In genomic region chr17:4536259-4536741, GRCh38 we compare ENCODE assay signal across 10 cellular contexts. TPM values are rescaled to one million over a fixed set of nuclear protein-coding genes. Genes with fewer than 3 reads are reported as not detected.
A peak's percentile ranks its signal among the peaks of the same experiment; 100 is the strongest.
DNase-seq lines count a peak whose midpoint lies in the region; ATAC-seq and TF ChIP-seq lines count a peak whose summit lies in the region.
"Had no signal": no experiment of that assay in that cellular context is flagged by ENCODE, and none has a peak within 500 bp of the region (broad histone marks: within the 10 kb centered on the region; RNA-seq: fewer than 3 reads in every experiment).

No MANE protein-coding gene starts in this region.

- H3K27me3 ChIP-seq in A673 (replicated peaks; ENCODE audit: insufficient read depth, low read depth, low read length, poor library complexity) = no peaks in the 10 kb centered on the region
- peaks cover 32% of the 10 kb centered on the region for H3K27me3 ChIP-seq in HUES48 (ENCODE audit: control insufficient read depth, insufficient read depth, low read length)
- peaks cover 0 to 22% (median 0%) of the 10 kb centered on the region in 4 donors for H3K27me3 ChIP-seq in esophagus muscularis mucosa

- TF ChIP-seq POLR2A in esophagus muscularis mucosa (IDR thresholded peaks at IDR 0.05; ENCODE audit: low read depth) = no peak

- H3K27ac ChIP-seq in A673 (ENCODE audit: low read depth, low read length, poor library complexity, severe bottlenecking) (no peak overlapping the region), HUES48 (ENCODE audit: low read depth, low read length) (no peak overlapping the region), esophagus muscularis mucosa (replicated peaks in 1 of 4) (peak overlapping the region; percentile 52 to 76 (median 70))

- POLR2A ChIA-PET in A673 (lab: Charles Lee; ENCODE audit: low non-redundant PET) = interaction anchor here (0.5 kb wide), 1 partner anchor 450 kb away, joined by 3 read pairs; no protein-coding TSS in a partner anchor

- CTCF ChIA-PET in A673 (lab: Charles Lee) = no interaction called here

- H3K4me1 ChIP-seq in A673 (ENCODE audit: insufficient read depth, low read length, poor library complexity, severe bottlenecking) (peaks cover 7% of the 10 kb centered on the region), HUES48 (ENCODE audit: control insufficient read depth, insufficient read depth, low read length) (peaks cover 15% of the 10 kb centered on the region), esophagus muscularis mucosa (peaks cover 80 to 97% (median 89%) of the 10 kb centered on the region in 4 donors)

- H3K4me3 ChIP-seq in A673 (ENCODE audit: low read depth, low read length, poor library complexity, severe bottlenecking) = no peak overlapping the region
- H3K4me3 ChIP-seq in HUES48 (ENCODE audit: low read depth, low read length) = peak overlapping the region; percentile 49
- peak overlapping the region in 3 of 4 donors; percentile 9 to 29 (median 15) for H3K4me3 ChIP-seq in esophagus muscularis mucosa

- peaks cover 35% of the 10 kb centered on the region for H3K36me3 ChIP-seq in A673 (ENCODE audit: insufficient read depth, low read length, poor library complexity, severe bottlenecking)
- peaks cover 40% of the 10 kb centered on the region for H3K36me3 ChIP-seq in HUES48 (ENCODE audit: control insufficient read depth, insufficient read depth, low read length)
- H3K36me3 ChIP-seq in esophagus muscularis mucosa = peaks cover 16 to 43% (median 33%) of the 10 kb centered on the region in 4 donors

- TF ChIP-seq CTCF in A673 (conservative IDR thresholded peaks at IDR 0.05; ENCODE audit: low read depth, low read length) = no peak
- TF ChIP-seq CTCF in esophagus muscularis mucosa (IDR thresholded peaks at IDR 0.05) = no peak

- no peak overlapping the region for H3K9ac ChIP-seq in HUES48 (ENCODE audit: low read depth, low read length)

- DNase-seq in A673 (ENCODE audit: low spot score) (peak; percentile 21), esophagus muscularis mucosa (ENCODE audit: extremely low spot score) (no peak), midbrain (lab: John Stamatoyannopoulos, UW) (peak; percentile 36), NCI-H1048 (lab: John Stamatoyannopoulos, UW) (no peak)
- DNase-seq in effector CD8-positive, alpha-beta T cell (lab: John Stamatoyannopoulos, UW) = no peak
- DNase-seq: T-cell had no signal

- 16% methylated on average over 7 of the region's 19 CpGs for WGBS in esophagus muscularis mucosa

- ATAC-seq in HG02571 (IDR thresholded peaks at IDR 0.05; ENCODE audit: unreplicated experiment) (no peak), HG02970 (IDR thresholded peaks at IDR 0.05; ENCODE audit: low FRiP score, unreplicated experiment) (no peak)

- BruUV-seq in A673 (replicated peaks; lab: Mats Ljungman, UMichigan) = no TSS peak

- intact Hi-C loops in A673 (cut with micrococcal nuclease; ENCODE audit: unreplicated experiment) (no loop called here), esophagus muscularis mucosa (cut with DNase I) (no loop called here)

- no peak for TF ChIP-seq EP300 in esophagus muscularis mucosa (IDR thresholded peaks at IDR 0.05)

- H3K9me3 ChIP-seq in A673 (ENCODE audit: low read depth, low read length, poor library complexity, severe bottlenecking) (no peaks in the 10 kb centered on the region), HUES48 (ENCODE audit: control insufficient read depth, insufficient read depth, low read length) (no peaks in the 10 kb centered on the region), esophagus muscularis mucosa (no peaks in the 10 kb centered on the region)

RNA-seq across cellular contexts. Expression of gene MYBBP1A, which starts 18.9 kb away (rescaled TPM):
- total RNA-seq in A673 (2021) (163 and 177 TPM in 2 replicates), esophagus muscularis mucosa (10 to 100 TPM; 31.6 to 45.4 (median 36.1) TPM)

RNA-seq across cellular contexts. Expression of gene GGT6, which starts 24.1 kb away (rescaled TPM):
- not detected in 2 replicates for total RNA-seq in A673 (2021)
- total RNA-seq in esophagus muscularis mucosa = not detected
- total RNA-seq: posterior vena cava, T-cell had no signal

RNA-seq across cellular contexts. Expression of gene SPNS2, which starts 37.6 kb away (rescaled TPM):
- total RNA-seq in A673 (2021) (not detected in 2 replicates), esophagus muscularis mucosa (10 to 100 TPM in 3 of 4 donors, 1 to 10 TPM in 1; 10.0 to 19.9 (median 18.8) TPM)

RNA-seq across cellular contexts. Expression of gene SMTNL2, which starts 48.0 kb away (rescaled TPM):
- not detected in 2 replicates for total RNA-seq in A673 (2021)
- total RNA-seq in esophagus muscularis mucosa = 1 to 10 TPM; 3.0 to 7.2 (median 4.7) TPM
- total RNA-seq: T-cell had no signal

Comparison
In these comparisons a context has a peak if more than half of its experiments do, and no peak if none do; other contexts are left out.
1. DNase-seq: peak in A673 (single experiment) and midbrain (single experiment); none in esophagus muscularis mucosa (single experiment), effector CD8-positive, alpha-beta T cell (single experiment) and NCI-H1048 (single experiment).
2. H3K27ac ChIP-seq: peak in esophagus muscularis mucosa (4 of 4); none in A673 (single experiment) and HUES48 (single experiment).
3. RNA of gene SPNS2, which starts 37.6 kb away (total RNA-seq): 10.0 to 19.9 TPM in esophagus muscularis mucosa; not detected in A673; every median in the first group is over 10 times any median in the second.